1 cellular context compared by ENCODE assay signal in genomic region chr7:144534196-144534595, GRCh38.
TF ChIP-seq lines count a peak whose summit lies in the region.

No MANE protein-coding gene starts in this region.

TF ChIP-seq in GM23338, 12 proteins besides CTCF, POLR2A, EP300 and RAD21 (continued from another document):
- TF ChIP-seq ZNF462 (CRISPR knock-in tag; IDR thresholded peaks at IDR 0.05) (no peak), ZNF114 (CRISPR knock-in tag; IDR thresholded peaks at IDR 0.05) (no peak)
